7 cellular contexts compared by ENCODE assay signal in genomic region chr7:66492405-66492804, GRCh38.
A peak's percentile ranks its signal among the peaks of the same experiment; 100 is the strongest.
DNase-seq lines count a peak whose midpoint lies in the region; ATAC-seq and TF ChIP-seq lines count a peak whose summit lies in the region.
"Not testable (repeated sequence)": the region's sequence is repeated elsewhere in the genome, so short reads cannot be mapped to it uniquely, and the experiment has no call there.

No MANE protein-coding gene starts in this region.

- not testable (repeated sequence) for H3K27me3 ChIP-seq in OCI-LY3 (ENCODE audit: low read depth, low read length); right atrium auricular region; naive thymus-derived CD4-positive, alpha-beta T cell (ENCODE audit: control insufficient read depth in 2 of 2, insufficient read depth in 2 of 2, low read length in 2 of 2); skeletal muscle tissue (ENCODE audit: control insufficient read depth in 3 of 3, insufficient read depth in 3 of 3, low read length in 3 of 3)

- not testable (repeated sequence) for TF ChIP-seq CTCF in GM12864 (IDR thresholded peaks at IDR 0.05; ENCODE audit: low read depth, low read length, missing control alignments); OCI-LY3 (IDR thresholded peaks at IDR 0.05; ENCODE audit: low read depth, low read length); right atrium auricular region (IDR thresholded peaks at IDR 0.05)

- POLR2A ChIA-PET in naive thymus-derived CD4-positive, alpha-beta T cell (lab: Charles Lee), result interaction anchor here (0.6 to 3.2 kb wide), 4 partner anchors 288 to 744 kb away, joined by 6 to 32 read pairs (median 9); partner anchors contain the start of genes SBDS and TPST1

- peak overlapping the region; percentile 89 for H3K4me3 Mint-ChIP-seq in activated T-cell treated with anti-CD3 and anti-CD28 coated beads, Interleukin-2, amount 50 U/mL, for 4 hours
- H3K4me3 Mint-ChIP-seq in dendritic cell treated with granulocyte-macrophage colony-stimulating factor and Interleukin-4, amounts not matched to agents 40 ng/mL and 50 ng/mL, for 4 days, result peak overlapping the region; percentile 84
- peak overlapping the region; percentile 61 to 96 (median 94) for H3K4me3 Mint-ChIP-seq in naive thymus-derived CD4-positive, alpha-beta T cell

- H3K36me3 ChIP-seq in OCI-LY3 (replicated peaks; ENCODE audit: low read depth, low read length); right atrium auricular region; naive thymus-derived CD4-positive, alpha-beta T cell (ENCODE audit: control insufficient read depth in 2 of 3, insufficient read depth in 3 of 3, low read length in 3 of 3); skeletal muscle tissue (ENCODE audit: control insufficient read depth in 3 of 3, insufficient read depth in 3 of 3, low read length in 3 of 3): not testable (repeated sequence)

- H3K4me2 ChIP-seq in OCI-LY3 (ENCODE audit: low read length), result peak overlapping the region; percentile 80

- ATAC-seq in activated T-cell treated with anti-CD3 and anti-CD28 coated beads, Interleukin-2, amount 50 U/mL, for 4 hours; naive thymus-derived CD4-positive, alpha-beta T cell: not testable (repeated sequence)

- H3K27me3 Mint-ChIP-seq in activated T-cell treated with anti-CD3 and anti-CD28 coated beads, Interleukin-2, amount 50 U/mL, for 4 hours (ENCODE audit: low read depth); dendritic cell treated with granulocyte-macrophage colony-stimulating factor and Interleukin-4, amounts not matched to agents 40 ng/mL and 50 ng/mL, for 4 days; naive thymus-derived CD4-positive, alpha-beta T cell: not testable (repeated sequence)

- H4K20me1 ChIP-seq in OCI-LY3 (ENCODE audit: insufficient read depth, low read length), result not testable (repeated sequence)

- peak overlapping the region; percentile 98 for H3K27ac Mint-ChIP-seq in dendritic cell treated with granulocyte-macrophage colony-stimulating factor and Interleukin-4, amounts not matched to agents 40 ng/mL and 50 ng/mL, for 4 days
- H3K27ac Mint-ChIP-seq in naive thymus-derived CD4-positive, alpha-beta T cell, result peak overlapping the region; percentile 87 to 100 (median 98)

- not testable (repeated sequence) for H3K9me3 Mint-ChIP-seq in activated T-cell treated with anti-CD3 and anti-CD28 coated beads, Interleukin-2, amount 50 U/mL, for 4 hours; dendritic cell treated with granulocyte-macrophage colony-stimulating factor and Interleukin-4, amounts not matched to agents 40 ng/mL and 50 ng/mL, for 4 days; naive thymus-derived CD4-positive, alpha-beta T cell

- not testable (repeated sequence) for H3K36me3 Mint-ChIP-seq in activated T-cell treated with anti-CD3 and anti-CD28 coated beads, Interleukin-2, amount 50 U/mL, for 4 hours (ENCODE audit: insufficient read depth); dendritic cell treated with granulocyte-macrophage colony-stimulating factor and Interleukin-4, amounts not matched to agents 40 ng/mL and 50 ng/mL, for 4 days (ENCODE audit: low read depth); naive thymus-derived CD4-positive, alpha-beta T cell

- not testable (repeated sequence) for H3K9me3 ChIP-seq in OCI-LY3 (ENCODE audit: insufficient read depth, low read length); right atrium auricular region; naive thymus-derived CD4-positive, alpha-beta T cell (ENCODE audit: control insufficient read depth in 2 of 3, low read length in 3 of 3); skeletal muscle tissue (ENCODE audit: control insufficient read depth in 3 of 3, low read length in 3 of 3)

- H3K4me1 Mint-ChIP-seq in activated T-cell treated with anti-CD3 and anti-CD28 coated beads, Interleukin-2, amount 50 U/mL, for 4 hours (ENCODE audit: low read depth), result peaks cover 13% of the 10 kb centered on the region
- H3K4me1 Mint-ChIP-seq in dendritic cell treated with granulocyte-macrophage colony-stimulating factor and Interleukin-4, amounts not matched to agents 40 ng/mL and 50 ng/mL, for 4 days (ENCODE audit: low read depth), result peaks cover 22% of the 10 kb centered on the region
- H3K4me1 Mint-ChIP-seq in naive thymus-derived CD4-positive, alpha-beta T cell, result peaks cover 5 to 37% (median 17%) of the 10 kb centered on the region in 7 donors

- H3K4me1 ChIP-seq in OCI-LY3 (ENCODE audit: low read length); naive thymus-derived CD4-positive, alpha-beta T cell (ENCODE audit: control insufficient read depth in 2 of 2, insufficient read depth in 2 of 2, low read length in 2 of 2): not testable (repeated sequence)
- peaks cover 0 to 16% of the 10 kb centered on the region in 2 donors for H3K4me1 ChIP-seq in right atrium auricular region
- H3K4me1 ChIP-seq in skeletal muscle tissue (ENCODE audit: control insufficient read depth in 3 of 3, insufficient read depth in 3 of 3, low read length in 3 of 3), result peaks cover 4 to 10% (median 6%) of the 10 kb centered on the region in 3 donors

- H3K9ac ChIP-seq in OCI-LY3 (ENCODE audit: low read length), result peak overlapping the region; percentile 90
- H3K9ac ChIP-seq in skeletal muscle tissue (ENCODE audit: low read depth in 1 of 3, low read length in 3 of 3), result peak overlapping the region; percentile 96 to 99 (median 96)

- peak overlapping the region; percentile 71 for H3K4me3 ChIP-seq in GM12864 (ENCODE audit: low read depth, low read length)
- H3K4me3 ChIP-seq in OCI-LY3 (ENCODE audit: low read length), result peak overlapping the region; percentile 88
- H3K4me3 ChIP-seq in right atrium auricular region, result peak overlapping the region in 1 of 2 donors; percentile 80
- H3K4me3 ChIP-seq in naive thymus-derived CD4-positive, alpha-beta T cell (ENCODE audit: low read length), result peak overlapping the region; percentile 89
- H3K4me3 ChIP-seq in skeletal muscle tissue (ENCODE audit: low read length in 3 of 3), result peak overlapping the region; percentile 95 to 99 (median 99)

- CTCF ChIA-PET in naive thymus-derived CD4-positive, alpha-beta T cell (lab: Charles Lee), result not testable (repeated sequence)

- not testable (repeated sequence) for H3K27ac ChIP-seq in OCI-LY3 (ENCODE audit: low read length)
- H3K27ac ChIP-seq in right atrium auricular region (peak overlapping the region in 1 of 2 donors; percentile 93), skeletal muscle tissue (ENCODE audit: low read depth, low read length) (peak overlapping the region; percentile 98)
- peak overlapping the region; percentile 92 for H3K27ac ChIP-seq in naive thymus-derived CD4-positive, alpha-beta T cell (ENCODE audit: low read depth, low read length)

- intact Hi-C loops in dendritic cell treated with granulocyte-macrophage colony-stimulating factor and Interleukin-4, amounts not matched to agents 40 ng/mL and 50 ng/mL, for 4 days (cut with micrococcal nuclease), result loop anchor here (2.0 to 5.0 kb wide), 3 partner anchors 100 to 510 kb away; partner anchors contain the start of genes CRCP and GUSB
- intact Hi-C loops in naive thymus-derived CD4-positive, alpha-beta T cell (cut with micrococcal nuclease), result loop anchor here (2.0 to 10.0 kb wide), 9 partner anchors 100 to 1118 kb away; partner anchors contain the start of genes CRCP (in 2 of the 2), ASL (in 1 of the 2), GUSB (in 1 of the 2) and RABGEF1 (in 1 of the 2)

- H2AFZ ChIP-seq in OCI-LY3 (ENCODE audit: low read depth, low read length), result not testable (repeated sequence)

- not testable (repeated sequence) for DNase-seq in GM12864 (ENCODE audit: low read depth); activated T-cell treated with anti-CD3 and anti-CD28 coated beads, Interleukin-2, amount 50 U/mL, for 4 hours; naive thymus-derived CD4-positive, alpha-beta T cell
- peak; percentile 57 for DNase-seq in right atrium auricular region (ENCODE audit: low spot score)

- peaks cover 18% of the 10 kb centered on the region for H3K79me2 ChIP-seq in OCI-LY3 (ENCODE audit: low read length)
